Comparison of ENCODE assay signal across 27 cellular contexts in the genomic region with DNA sequence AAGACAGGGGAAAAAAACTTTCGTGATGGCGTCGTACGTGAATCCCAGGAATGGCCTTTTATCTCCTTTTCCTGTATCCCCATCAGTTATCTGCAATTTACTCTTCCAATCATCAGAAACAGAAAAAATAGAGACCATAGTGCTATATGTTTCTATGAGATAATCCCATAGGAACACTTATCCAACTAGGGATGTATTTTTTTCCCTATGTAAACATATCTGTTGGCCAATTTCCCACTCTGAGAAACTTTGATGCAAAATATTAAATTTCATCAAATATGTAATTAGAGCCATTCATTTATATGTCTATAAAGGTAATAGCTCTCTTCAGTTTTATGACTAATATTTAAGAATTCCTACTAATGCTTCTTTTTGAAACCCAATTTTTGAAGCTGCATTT.
DNase-seq lines count a peak whose midpoint lies in the region; ATAC-seq and TF ChIP-seq lines count a peak whose summit lies in the region.
"Had no signal": no experiment of that assay in that cellular context is flagged by ENCODE, and none has a peak within 500 bp of the region (broad histone marks: within the 10 kb centered on the region; RNA-seq: fewer than 3 reads in every experiment).

A gene with protein sequence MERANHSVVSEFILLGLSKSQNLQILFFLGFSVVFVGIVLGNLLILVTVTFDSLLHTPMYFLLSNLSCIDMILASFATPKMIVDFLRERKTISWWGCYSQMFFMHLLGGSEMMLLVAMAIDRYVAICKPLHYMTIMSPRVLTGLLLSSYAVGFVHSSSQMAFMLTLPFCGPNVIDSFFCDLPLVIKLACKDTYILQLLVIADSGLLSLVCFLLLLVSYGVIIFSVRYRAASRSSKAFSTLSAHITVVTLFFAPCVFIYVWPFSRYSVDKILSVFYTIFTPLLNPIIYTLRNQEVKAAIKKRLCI (minus strand): TSS at position 101 of the 400 bp plus-strand sequence. CDS start 1,280 bp downstream, outside the sequence.

- peak; percentile 13 for DNase-seq in NCI-H1105 (lab: John Stamatoyannopoulos, UW)
- peak; percentile 46 for DNase-seq in NCI-H1105 treated with DMSO at 0.1 percent for 48 hours (lab: John Stamatoyannopoulos, UW)
- DNase-seq in stimulated activated naive CD8-positive, alpha-beta T cell treated with anti-CD3 and anti-CD28 coated beads, Interleukin-15, amount 100 ng/mL, for 72 hours, result no peak
- DNase-seq: 8988T; ACHN; AML-193; BE2C; C1 segment of cervical spinal cord; Caco-2; Calu3; CD4-positive, alpha-beta memory T cell; CD4-positive, alpha-beta T cell; CD4-positive, CD25-positive, alpha-beta regulatory T cell; CD8-positive, alpha-beta memory T cell; CD8-positive, alpha-beta T cell; COR-L47; DMS 273 treated with DMSO at 0.1 percent for 48 hours; DMS153; DMS53; DMS79; DMS79 treated with DMSO at 0.1 percent for 48 hours; DND-41; EL had no signal

- peak within 1 kb of the TSS in 1 of 2 donors; percentile 28 for H3K4me3 Mint-ChIP-seq in stimulated activated naive CD8-positive, alpha-beta T cell treated with anti-CD3 and anti-CD28 coated beads, Interleukin-15, amount 100 ng/mL, for 72 hours
- H3K4me3 Mint-ChIP-seq: B cell; CD14-positive monocyte; CD4-positive, alpha-beta memory T cell; CD4-positive, alpha-beta T cell; CD8-positive, alpha-beta memory T cell; CD8-positive, alpha-beta T cell had no signal

- no peak for ATAC-seq in stimulated activated naive CD8-positive, alpha-beta T cell treated with anti-CD3 and anti-CD28 coated beads, Interleukin-15, amount 100 ng/mL, for 72 hours
- ATAC-seq in SK-N-SH treated with all-trans-retinoic acid at 6 μM for 48 hours, result no peak
- ATAC-seq: A549; CD8-positive, alpha-beta T cell had no signal

- no peaks in the 10 kb centered on the region for H3K27me3 Mint-ChIP-seq in stimulated activated naive CD8-positive, alpha-beta T cell treated with anti-CD3 and anti-CD28 coated beads, Interleukin-15, amount 100 ng/mL, for 72 hours
- H3K27me3 Mint-ChIP-seq: B cell; CD4-positive, alpha-beta T cell; CD4-positive, CD25-positive, alpha-beta regulatory T cell; CD8-positive, alpha-beta memory T cell had no signal

- peaks cover 5% of the 10 kb centered on the region for H3K4me1 Mint-ChIP-seq in stimulated activated naive CD8-positive, alpha-beta T cell treated with anti-CD3 and anti-CD28 coated beads, Interleukin-15, amount 100 ng/mL, for 72 hours
- H3K4me1 Mint-ChIP-seq: B cell; CD14-positive monocyte; CD4-positive, alpha-beta memory T cell; CD4-positive, CD25-positive, alpha-beta regulatory T cell; CD8-positive, alpha-beta memory T cell had no signal

- H3K9me3 Mint-ChIP-seq in stimulated activated naive CD8-positive, alpha-beta T cell treated with anti-CD3 and anti-CD28 coated beads, Interleukin-15, amount 100 ng/mL, for 72 hours, result peaks cover 0 to 6% of the 10 kb centered on the region in 2 donors
- H3K9me3 Mint-ChIP-seq: CD8-positive, alpha-beta T cell had no signal

- peak within 1 kb of the TSS in 1 of 2 donors; percentile 72 for H3K27ac Mint-ChIP-seq in stimulated activated naive CD8-positive, alpha-beta T cell treated with anti-CD3 and anti-CD28 coated beads, Interleukin-15, amount 100 ng/mL, for 72 hours
- H3K27ac Mint-ChIP-seq: B cell; CD14-positive monocyte; CD4-positive, alpha-beta memory T cell; CD4-positive, alpha-beta T cell; CD4-positive, CD25-positive, alpha-beta regulatory T cell; CD8-positive, alpha-beta memory T cell; CD8-positive, alpha-beta T cell had no signal

TF ChIP-seq in SK-N-SH treated with all-trans-retinoic acid at 6 μM for 48 hours, 23 proteins besides CTCF, POLR2A, EP300 and RAD21:
- TF ChIP-seq, protein P1, sequence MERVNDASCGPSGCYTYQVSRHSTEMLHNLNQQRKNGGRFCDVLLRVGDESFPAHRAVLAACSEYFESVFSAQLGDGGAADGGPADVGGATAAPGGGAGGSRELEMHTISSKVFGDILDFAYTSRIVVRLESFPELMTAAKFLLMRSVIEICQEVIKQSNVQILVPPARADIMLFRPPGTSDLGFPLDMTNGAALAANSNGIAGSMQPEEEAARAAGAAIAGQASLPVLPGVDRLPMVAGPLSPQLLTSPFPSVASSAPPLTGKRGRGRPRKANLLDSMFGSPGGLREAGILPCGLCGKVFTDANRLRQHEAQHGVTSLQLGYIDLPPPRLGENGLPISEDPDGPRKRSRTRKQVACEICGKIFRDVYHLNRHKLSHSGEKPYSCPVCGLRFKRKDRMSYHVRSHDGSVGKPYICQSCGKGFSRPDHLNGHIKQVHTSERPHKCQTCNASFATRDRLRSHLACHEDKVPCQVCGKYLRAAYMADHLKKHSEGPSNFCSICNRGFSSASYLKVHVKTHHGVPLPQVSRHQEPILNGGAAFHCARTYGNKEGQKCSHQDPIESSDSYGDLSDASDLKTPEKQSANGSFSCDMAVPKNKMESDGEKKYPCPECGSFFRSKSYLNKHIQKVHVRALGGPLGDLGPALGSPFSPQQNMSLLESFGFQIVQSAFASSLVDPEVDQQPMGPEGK (CRISPR knock-in tag; IDR thresholded peaks at IDR 0.05; ENCODE audit: borderline replicate concordance), result no peak
- no peak for TF ChIP-seq ZNF70 (CRISPR knock-in tag; IDR thresholded peaks at IDR 0.05)
- TF ChIP-seq GLIS3 (CRISPR knock-in tag; IDR thresholded peaks at IDR 0.05), result no peak
- no peak for TF ChIP-seq ZNF8 (CRISPR knock-in tag; IDR thresholded peaks at IDR 0.05)
- TF ChIP-seq, protein P2, sequence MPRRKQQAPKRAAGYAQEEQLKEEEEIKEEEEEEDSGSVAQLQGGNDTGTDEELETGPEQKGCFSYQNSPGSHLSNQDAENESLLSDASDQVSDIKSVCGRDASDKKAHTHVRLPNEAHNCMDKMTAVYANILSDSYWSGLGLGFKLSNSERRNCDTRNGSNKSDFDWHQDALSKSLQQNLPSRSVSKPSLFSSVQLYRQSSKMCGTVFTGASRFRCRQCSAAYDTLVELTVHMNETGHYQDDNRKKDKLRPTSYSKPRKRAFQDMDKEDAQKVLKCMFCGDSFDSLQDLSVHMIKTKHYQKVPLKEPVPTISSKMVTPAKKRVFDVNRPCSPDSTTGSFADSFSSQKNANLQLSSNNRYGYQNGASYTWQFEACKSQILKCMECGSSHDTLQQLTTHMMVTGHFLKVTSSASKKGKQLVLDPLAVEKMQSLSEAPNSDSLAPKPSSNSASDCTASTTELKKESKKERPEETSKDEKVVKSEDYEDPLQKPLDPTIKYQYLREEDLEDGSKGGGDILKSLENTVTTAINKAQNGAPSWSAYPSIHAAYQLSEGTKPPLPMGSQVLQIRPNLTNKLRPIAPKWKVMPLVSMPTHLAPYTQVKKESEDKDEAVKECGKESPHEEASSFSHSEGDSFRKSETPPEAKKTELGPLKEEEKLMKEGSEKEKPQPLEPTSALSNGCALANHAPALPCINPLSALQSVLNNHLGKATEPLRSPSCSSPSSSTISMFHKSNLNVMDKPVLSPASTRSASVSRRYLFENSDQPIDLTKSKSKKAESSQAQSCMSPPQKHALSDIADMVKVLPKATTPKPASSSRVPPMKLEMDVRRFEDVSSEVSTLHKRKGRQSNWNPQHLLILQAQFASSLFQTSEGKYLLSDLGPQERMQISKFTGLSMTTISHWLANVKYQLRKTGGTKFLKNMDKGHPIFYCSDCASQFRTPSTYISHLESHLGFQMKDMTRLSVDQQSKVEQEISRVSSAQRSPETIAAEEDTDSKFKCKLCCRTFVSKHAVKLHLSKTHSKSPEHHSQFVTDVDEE (CRISPR knock-in tag; IDR thresholded peaks at IDR 0.05), result no peak
- no peak for TF ChIP-seq ZNF565 (CRISPR knock-in tag; conservative IDR thresholded peaks at IDR 0.05; ENCODE audit: low read depth)
- TF ChIP-seq OSR1 (CRISPR knock-in tag; IDR thresholded peaks at IDR 0.05), result no peak
- TF ChIP-seq ESRRG (CRISPR knock-in tag; IDR thresholded peaks at IDR 0.05), result no peak
- TF ChIP-seq ZFP3 (CRISPR knock-in tag; IDR thresholded peaks at IDR 0.05), result no peak
- TF ChIP-seq ISL1 (CRISPR knock-in tag; IDR thresholded peaks at IDR 0.05), result no peak
- TF ChIP-seq ZC3H10 (CRISPR knock-in tag; IDR thresholded peaks at IDR 0.05), result no peak
- no peak for TF ChIP-seq SNAI2 (CRISPR knock-in tag; IDR thresholded peaks at IDR 0.05)
- TF ChIP-seq ARNTL (CRISPR knock-in tag; IDR thresholded peaks at IDR 0.05; ENCODE audit: borderline replicate concordance, low read depth), result no peak
- TF ChIP-seq TCF4 (CRISPR knock-in tag; IDR thresholded peaks at IDR 0.05; ENCODE audit: borderline replicate concordance), result no peak

Comparison
In these comparisons a context has a peak if more than half of its experiments do, and no peak if none do; other contexts are left out.
1. DNase-seq: peak in NCI-H1105 (single experiment) and NCI-H1105 treated with DMSO at 0.1 percent for 48 hours (single experiment); none in stimulated activated naive CD8-positive, alpha-beta T cell treated with anti-CD3 and anti-CD28 coated beads, Interleukin-15, amount 100 ng/mL, for 72 hours (0 of 2).